ENCODE assay signal across 2 cellular contexts in genomic region chr19:18388328-18389094, GRCh38.
TF ChIP-seq lines count a peak whose summit lies in the region.

No MANE protein-coding gene starts in this region.

TF ChIP-seq in HEK293, 187 proteins besides CTCF, POLR2A, EP300 and RAD21 (continued from another document and continues in another):
- TF ChIP-seq, protein P1, sequence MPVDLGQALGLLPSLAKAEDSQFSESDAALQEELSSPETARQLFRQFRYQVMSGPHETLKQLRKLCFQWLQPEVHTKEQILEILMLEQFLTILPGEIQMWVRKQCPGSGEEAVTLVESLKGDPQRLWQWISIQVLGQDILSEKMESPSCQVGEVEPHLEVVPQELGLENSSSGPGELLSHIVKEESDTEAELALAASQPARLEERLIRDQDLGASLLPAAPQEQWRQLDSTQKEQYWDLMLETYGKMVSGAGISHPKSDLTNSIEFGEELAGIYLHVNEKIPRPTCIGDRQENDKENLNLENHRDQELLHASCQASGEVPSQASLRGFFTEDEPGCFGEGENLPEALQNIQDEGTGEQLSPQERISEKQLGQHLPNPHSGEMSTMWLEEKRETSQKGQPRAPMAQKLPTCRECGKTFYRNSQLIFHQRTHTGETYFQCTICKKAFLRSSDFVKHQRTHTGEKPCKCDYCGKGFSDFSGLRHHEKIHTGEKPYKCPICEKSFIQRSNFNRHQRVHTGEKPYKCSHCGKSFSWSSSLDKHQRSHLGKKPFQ (tag by site-specific recombination; IDR thresholded peaks at IDR 0.05): no peak
- TF ChIP-seq, protein P2, sequence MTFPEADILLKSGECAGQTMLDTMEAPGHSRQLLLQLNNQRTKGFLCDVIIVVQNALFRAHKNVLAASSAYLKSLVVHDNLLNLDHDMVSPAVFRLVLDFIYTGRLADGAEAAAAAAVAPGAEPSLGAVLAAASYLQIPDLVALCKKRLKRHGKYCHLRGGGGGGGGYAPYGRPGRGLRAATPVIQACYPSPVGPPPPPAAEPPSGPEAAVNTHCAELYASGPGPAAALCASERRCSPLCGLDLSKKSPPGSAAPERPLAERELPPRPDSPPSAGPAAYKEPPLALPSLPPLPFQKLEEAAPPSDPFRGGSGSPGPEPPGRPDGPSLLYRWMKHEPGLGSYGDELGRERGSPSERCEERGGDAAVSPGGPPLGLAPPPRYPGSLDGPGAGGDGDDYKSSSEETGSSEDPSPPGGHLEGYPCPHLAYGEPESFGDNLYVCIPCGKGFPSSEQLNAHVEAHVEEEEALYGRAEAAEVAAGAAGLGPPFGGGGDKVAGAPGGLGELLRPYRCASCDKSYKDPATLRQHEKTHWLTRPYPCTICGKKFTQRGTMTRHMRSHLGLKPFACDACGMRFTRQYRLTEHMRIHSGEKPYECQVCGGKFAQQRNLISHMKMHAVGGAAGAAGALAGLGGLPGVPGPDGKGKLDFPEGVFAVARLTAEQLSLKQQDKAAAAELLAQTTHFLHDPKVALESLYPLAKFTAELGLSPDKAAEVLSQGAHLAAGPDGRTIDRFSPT (tag by site-specific recombination; IDR thresholded peaks at IDR 0.05): no peak
- no peak for TF ChIP-seq REST (tag by site-specific recombination; IDR thresholded peaks at IDR 0.05)
- no peak for TF ChIP-seq MEIS1 (CRISPR knock-in tag; IDR thresholded peaks at IDR 0.05; ENCODE audit: borderline replicate concordance)
- no peak for TF ChIP-seq ZNF555 (tag by site-specific recombination; conservative IDR thresholded peaks at IDR 0.05)
- TF ChIP-seq ZNF10 (tag by site-specific recombination; IDR thresholded peaks at IDR 0.05): no peak
- no peak for TF ChIP-seq IKZF3 (tag by site-specific recombination; IDR thresholded peaks at IDR 0.05)
- no peak for TF ChIP-seq ZNF404 (tag by site-specific recombination; IDR thresholded peaks at IDR 0.05)
- no peak for TF ChIP-seq ZNF148 (tag by site-specific recombination; IDR thresholded peaks at IDR 0.05; ENCODE audit: borderline replicate concordance)
- no peak for TF ChIP-seq ZNF610 (tag by site-specific recombination; IDR thresholded peaks at IDR 0.05; ENCODE audit: borderline replicate concordance)
- no peak for TF ChIP-seq ZNF354C (tag by site-specific recombination; IDR thresholded peaks at IDR 0.05; ENCODE audit: borderline replicate concordance, low read depth)
- no peak for TF ChIP-seq ZNF155 (tag by site-specific recombination; IDR thresholded peaks at IDR 0.05)
- peak; percentile 49; the same call in 1 of the 2 replicates for TF ChIP-seq ZXDB (tag by site-specific recombination; IDR thresholded peaks at IDR 0.05)

TF ChIP-seq in K562, 482 proteins besides CTCF, POLR2A, EP300 and RAD21 (continued from another document and continues in another):
- TF ChIP-seq ZNF436 (CRISPR knock-in tag; IDR thresholded peaks at IDR 0.05) (no peak), NR3C1 (CRISPR knock-in tag; IDR thresholded peaks at IDR 0.05) (peak; percentile 91), HNRNPUL1 (IDR thresholded peaks at IDR 0.05; ENCODE audit: low read length) (no peak), TEAD4 (IDR thresholded peaks at IDR 0.05; ENCODE audit: low read length) (no peak; the same call in 1 of the 2 replicates), TEAD4 (CRISPR knock-in tag; IDR thresholded peaks at IDR 0.05; ENCODE audit: borderline replicate concordance) (0 out of 2 replicates have a peak, but pooled peaks have one; percentile 18), ZNF224 (CRISPR knock-in tag; IDR thresholded peaks at IDR 0.05) (0 out of 2 replicates have a peak, but pooled peaks have one; percentile 65), PCBP2 (IDR thresholded peaks at IDR 0.05; ENCODE audit: low read depth, low read length, poor library complexity, severe bottlenecking) (peak; percentile 76), ZNF431 (CRISPR knock-in tag; IDR thresholded peaks at IDR 0.05) (peak; percentile 86; the same call in 1 of the 2 replicates), PTBP1 (IDR thresholded peaks at IDR 0.05; ENCODE audit: low read depth, low read length) (peak; percentile 80; the same call in 1 of the 2 replicates), OTX1 (CRISPR knock-in tag; IDR thresholded peaks at IDR 0.05) (0 out of 2 replicates have a peak, but pooled peaks have one; percentile 6), SIN3B (IDR thresholded peaks at IDR 0.05; ENCODE audit: low read depth) (0 out of 2 replicates have a peak, but pooled peaks have one; percentile 24), RBM17 (IDR thresholded peaks at IDR 0.05; ENCODE audit: borderline replicate concordance, low read depth, low read length) (0 out of 2 replicates have a peak, but pooled peaks have one; percentile 57), ATF3 (IDR thresholded peaks at IDR 0.05) (no peak), ATF3 (CRISPR knock-in tag; conservative IDR thresholded peaks at IDR 0.05) (peak; percentile 30; the same call in 1 of the 2 replicates), MAX (CRISPR knock-in tag; IDR thresholded peaks at IDR 0.05) (peak; percentile 100), ZBTB17 (CRISPR knock-in tag; IDR thresholded peaks at IDR 0.05) (peak; percentile 91), GABPB1 (CRISPR knock-in tag; IDR thresholded peaks at IDR 0.05) (peak; percentile 89), CREM (IDR thresholded peaks at IDR 0.05; ENCODE audit: low read depth) (peak; percentile 82), PHB2 (IDR thresholded peaks at IDR 0.05; ENCODE audit: low read depth) (no peak), MTA3 (IDR thresholded peaks at IDR 0.05; ENCODE audit: borderline replicate concordance) (peak; percentile 95; the same call in 1 of the 2 replicates), E2F4 (CRISPR knock-in tag; IDR thresholded peaks at IDR 0.05; ENCODE audit: low read depth) (peak; percentile 73), NFRKB (IDR thresholded peaks at IDR 0.05; ENCODE audit: low read depth) (peak; percentile 17; the same call in 1 of the 2 replicates), ETV5 (CRISPR knock-in tag; IDR thresholded peaks at IDR 0.05; ENCODE audit: low read depth) (peak; percentile 80), MIER1 (IDR thresholded peaks at IDR 0.05; ENCODE audit: low read depth) (0 out of 2 replicates have a peak, but pooled peaks have one; percentile 50), ZC3H4 (CRISPR knock-in tag; IDR thresholded peaks at IDR 0.05; ENCODE audit: borderline replicate concordance) (peak; percentile 83; the same call in 1 of the 2 replicates), RBM15 (IDR thresholded peaks at IDR 0.05; ENCODE audit: insufficient read depth, low read length) (0 out of 2 replicates have a peak, but pooled peaks have one; percentile 48), HNRNPL (IDR thresholded peaks at IDR 0.05; ENCODE audit: low read depth, low read length) (peak; percentile 94), HLTF (IDR thresholded peaks at IDR 0.05) (peak; percentile 43; the same call in 1 of the 2 replicates), NRF1 (conservative IDR thresholded peaks at IDR 0.05 in 1 of 2, IDR thresholded peaks at IDR 0.05 in 1 of 2) (peak; percentile 81 to 86)
- TF ChIP-seq, protein P3, sequence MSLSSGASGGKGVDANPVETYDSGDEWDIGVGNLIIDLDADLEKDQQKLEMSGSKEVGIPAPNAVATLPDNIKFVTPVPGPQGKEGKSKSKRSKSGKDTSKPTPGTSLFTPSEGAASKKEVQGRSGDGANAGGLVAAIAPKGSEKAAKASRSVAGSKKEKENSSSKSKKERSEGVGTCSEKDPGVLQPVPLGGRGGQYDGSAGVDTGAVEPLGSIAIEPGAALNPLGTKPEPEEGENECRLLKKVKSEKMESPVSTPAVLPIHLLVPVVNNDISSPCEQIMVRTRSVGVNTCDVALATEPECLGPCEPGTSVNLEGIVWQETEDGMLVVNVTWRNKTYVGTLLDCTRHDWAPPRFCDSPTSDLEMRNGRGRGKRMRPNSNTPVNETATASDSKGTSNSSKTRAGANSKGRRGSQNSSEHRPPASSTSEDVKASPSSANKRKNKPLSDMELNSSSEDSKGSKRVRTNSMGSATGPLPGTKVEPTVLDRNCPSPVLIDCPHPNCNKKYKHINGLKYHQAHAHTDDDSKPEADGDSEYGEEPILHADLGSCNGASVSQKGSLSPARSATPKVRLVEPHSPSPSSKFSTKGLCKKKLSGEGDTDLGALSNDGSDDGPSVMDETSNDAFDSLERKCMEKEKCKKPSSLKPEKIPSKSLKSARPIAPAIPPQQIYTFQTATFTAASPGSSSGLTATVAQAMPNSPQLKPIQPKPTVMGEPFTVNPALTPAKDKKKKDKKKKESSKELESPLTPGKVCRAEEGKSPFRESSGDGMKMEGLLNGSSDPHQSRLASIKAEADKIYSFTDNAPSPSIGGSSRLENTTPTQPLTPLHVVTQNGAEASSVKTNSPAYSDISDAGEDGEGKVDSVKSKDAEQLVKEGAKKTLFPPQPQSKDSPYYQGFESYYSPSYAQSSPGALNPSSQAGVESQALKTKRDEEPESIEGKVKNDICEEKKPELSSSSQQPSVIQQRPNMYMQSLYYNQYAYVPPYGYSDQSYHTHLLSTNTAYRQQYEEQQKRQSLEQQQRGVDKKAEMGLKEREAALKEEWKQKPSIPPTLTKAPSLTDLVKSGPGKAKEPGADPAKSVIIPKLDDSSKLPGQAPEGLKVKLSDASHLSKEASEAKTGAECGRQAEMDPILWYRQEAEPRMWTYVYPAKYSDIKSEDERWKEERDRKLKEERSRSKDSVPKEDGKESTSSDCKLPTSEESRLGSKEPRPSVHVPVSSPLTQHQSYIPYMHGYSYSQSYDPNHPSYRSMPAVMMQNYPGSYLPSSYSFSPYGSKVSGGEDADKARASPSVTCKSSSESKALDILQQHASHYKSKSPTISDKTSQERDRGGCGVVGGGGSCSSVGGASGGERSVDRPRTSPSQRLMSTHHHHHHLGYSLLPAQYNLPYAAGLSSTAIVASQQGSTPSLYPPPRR (CRISPR knock-in tag; IDR thresholded peaks at IDR 0.05; ENCODE audit: borderline replicate concordance): peak; percentile 72; the same call in 1 of the 2 replicates
